8 cellular contexts compared by ENCODE assay signal in genomic region chr12:47742253-47742825, GRCh38.
A peak's percentile ranks its signal among the peaks of the same experiment; 100 is the strongest.
DNase-seq lines count a peak whose midpoint lies in the region; ATAC-seq and TF ChIP-seq lines count a peak whose summit lies in the region.

No MANE protein-coding gene starts in this region.

- no peak overlapping the region for H3K9ac ChIP-seq in parathyroid adenoma

- no peak overlapping the region for H3K27ac ChIP-seq in parathyroid adenoma

- no peak overlapping the region for H3K4me2 ChIP-seq in parathyroid adenoma (ENCODE audit: low read length)

- no peaks in the 10 kb centered on the region for H3K27me3 ChIP-seq in parathyroid adenoma (ENCODE audit: control insufficient read depth, insufficient read depth, low read length)

- no peaks in the 10 kb centered on the region for H3K9me3 ChIP-seq in parathyroid adenoma (ENCODE audit: control insufficient read depth, low read length)

- H3K4me1 ChIP-seq in parathyroid adenoma, result peaks cover 47% of the 10 kb centered on the region

- no peak overlapping the region for H2AFZ ChIP-seq in parathyroid adenoma

- no peak for DNase-seq in GM12864 (ENCODE audit: low read depth)
- peak; percentile 13 for DNase-seq in NCI-H146 treated with DMSO at 0.1 percent for 48 hours (lab: John Stamatoyannopoulos, UW; ENCODE audit: unreplicated experiment)
- peak; percentile 75 for DNase-seq in activated CD8-positive, alpha-beta memory T cell treated with anti-CD3 and anti-CD28 coated beads, Interleukin-2, amount 50 U/mL, for 4 hours
- peak; percentile 66 to 86 for DNase-seq in erythroblast (lab: John Stamatoyannopoulos, UW)
- no peak for DNase-seq in NCI-H226

- H3K4me3 ChIP-seq in GM12864 (ENCODE audit: low read depth, low read length) (no peak overlapping the region), parathyroid adenoma (ENCODE audit: low read depth, low read length) (no peak overlapping the region)

- TF ChIP-seq CTCF in GM12864 (IDR thresholded peaks at IDR 0.05; ENCODE audit: low read depth, low read length, missing control alignments), result peak; percentile 99
- peak; percentile 99 for TF ChIP-seq CTCF in parathyroid adenoma (IDR thresholded peaks at IDR 0.05)

- H3K36me3 ChIP-seq in parathyroid adenoma (ENCODE audit: control insufficient read depth, insufficient read depth, low read length), result no peaks in the 10 kb centered on the region

- H3K79me2 ChIP-seq in parathyroid adenoma, result peaks cover 6% of the 10 kb centered on the region

- ATAC-seq in GM21737 (IDR thresholded peaks at IDR 0.05; ENCODE audit: unreplicated experiment), result no peak
- ATAC-seq in HG03025 (IDR thresholded peaks at IDR 0.05; ENCODE audit: low FRiP score, unreplicated experiment), result no peak

- no peak for TF ChIP-seq POLR2A in erythroblast (IDR thresholded peaks at IDR 0.05; ENCODE audit: low read length)

Comparison
In these comparisons a context has a peak if more than half of its experiments do, and no peak if none do; other contexts are left out.
1. DNase-seq: peak in NCI-H146 treated with DMSO at 0.1 percent for 48 hours (single experiment), activated CD8-positive, alpha-beta memory T cell treated with anti-CD3 and anti-CD28 coated beads, Interleukin-2, amount 50 U/mL, for 4 hours (single experiment) and erythroblast (2 of 2); none in GM12864 (single experiment) and NCI-H226 (single experiment).